In the genomic region with DNA sequence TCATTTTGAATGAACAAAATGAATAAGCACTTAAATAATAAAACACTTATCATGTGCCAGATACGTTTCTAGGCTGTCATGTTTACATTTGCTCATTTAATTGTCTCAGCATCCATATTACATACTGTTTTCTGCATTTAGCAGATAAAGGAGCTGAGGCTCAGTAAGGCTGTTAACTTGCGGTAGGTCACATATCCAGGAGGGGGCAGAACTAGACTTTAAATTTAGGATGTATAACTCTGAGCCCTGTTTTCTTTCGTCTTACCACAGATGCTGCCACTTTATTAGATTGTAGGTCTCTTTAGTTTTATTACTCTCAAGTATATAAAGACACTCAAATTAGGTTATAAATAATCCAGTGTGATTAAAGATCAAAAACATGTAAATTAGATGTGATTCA, we compare ENCODE assay signal across 9 cellular contexts. TPM values are rescaled to one million over a fixed set of nuclear protein-coding genes. Genes with fewer than 3 reads are reported as not detected.
DNase-seq lines count a peak whose midpoint lies in the region; ATAC-seq, FAIRE-seq and TF ChIP-seq lines count a peak whose summit lies in the region.
"Had no signal": no experiment of that assay in that cellular context is flagged by ENCODE, and none has a peak within 500 bp of the region (broad histone marks: within the 10 kb centered on the region; RNA-seq: fewer than 3 reads in every experiment).

No MANE protein-coding gene starts in this region.

- CTCF ChIA-PET in K562 (lab: Yijun Ruan, JAX; ENCODE audit: low intra/inter-chr PET ratio): interaction anchor here (0.6 to 4.3 kb wide), 2 partner anchors 106 to 1496 kb away, joined by 3 to 44 read pairs; no protein-coding TSS in a partner anchor

- peak; percentile 36 for TF ChIP-seq CTCF in natural killer cell (IDR thresholded peaks at IDR 0.05)
- TF ChIP-seq CTCF in MM.1S (IDR thresholded peaks at IDR 0.05; ENCODE audit: low read length): peak; percentile 31
- peak; percentile 35 to 61 (median 44); a peak in 4 of 6 replicates for TF ChIP-seq CTCF in K562 (IDR thresholded peaks at IDR 0.05 in 2 of 3, conservative IDR thresholded peaks at IDR 0.05 in 1 of 3; ENCODE audit: insufficient read depth in 2 of 3, low read depth in 1 of 3, low read length in 3 of 3)
- peak; percentile 30 to 42 (median 35) for TF ChIP-seq CTCF in nephron (IDR thresholded peaks at IDR 0.05; ENCODE audit: unreplicated experiment in 3 of 3)
- peak in 3 of 6 experiments; percentile 10 to 23 (median 19) for TF ChIP-seq CTCF in adrenal gland (IDR thresholded peaks at IDR 0.05)

- no peak for FAIRE-seq in K562 (lab: Jason Lieb, UNC)

- TF ChIP-seq POLR2A in K562 (conservative IDR thresholded peaks at IDR 0.05) (no peak), adrenal gland (IDR thresholded peaks at IDR 0.05) (no peak)

- H3K9ac ChIP-seq in MM.1S (ENCODE audit: low read length): no peak overlapping the region
- no peak overlapping the region for H3K9ac ChIP-seq in K562 (ENCODE audit: insufficient read depth in 1 of 2, low read depth in 2 of 2, low read length in 2 of 2)

- H3K79me2 ChIP-seq in MM.1S (ENCODE audit: low read length) (no peaks in the 10 kb centered on the region), K562 (ENCODE audit: control insufficient read depth, insufficient read depth, low read length) (no peaks in the 10 kb centered on the region)

- H3K4me1 ChIP-seq in MM.1S (ENCODE audit: low read length): no peaks in the 10 kb centered on the region
- no peaks in the 10 kb centered on the region for H3K4me1 ChIP-seq in K562 (replicated peaks in 1 of 2; ENCODE audit: control insufficient read depth in 2 of 2, insufficient read depth in 2 of 2, low read length in 2 of 2)
- H3K4me1 ChIP-seq in adrenal gland (replicated peaks in 1 of 2): no peaks in the 10 kb centered on the region

- H3F3A ChIP-seq in MM.1S (ENCODE audit: insufficient read depth, low read length): no peaks in the 10 kb centered on the region

- H3K4me2 ChIP-seq in MM.1S (ENCODE audit: low read depth, low read length): no peak overlapping the region
- no peak overlapping the region for H3K4me2 ChIP-seq in K562 (ENCODE audit: insufficient read depth, low read length)

- H3K9me3 ChIP-seq in MM.1S (replicated peaks; ENCODE audit: insufficient read depth, low read length): no peaks in the 10 kb centered on the region
- no peaks in the 10 kb centered on the region for H3K9me3 ChIP-seq in K562 (replicated peaks; ENCODE audit: control insufficient read depth, insufficient read depth, low read depth, low read length)
- H3K9me3 ChIP-seq in adrenal gland (replicated peaks in 1 of 3): no peaks in the 10 kb centered on the region

- H3K27me3 ChIP-seq in MM.1S (replicated peaks; ENCODE audit: insufficient read depth, low read length) (no peaks in the 10 kb centered on the region), K562 (ENCODE audit: control insufficient read depth in 2 of 2, insufficient read depth in 2 of 2, low read length in 2 of 2) (no peaks in the 10 kb centered on the region), adrenal gland (no peaks in the 10 kb centered on the region)

- BruUV-seq in K562 (replicated peaks; lab: Mats Ljungman, UMichigan): no TSS peak

- no peaks in the 10 kb centered on the region for H3K9me3 Mint-ChIP-seq in natural killer cell
- H3K9me3 Mint-ChIP-seq in natural killer cell treated with Interleukin-12 subunit alpha and Interleukin-12 subunit beta and Interleukin-15 and Interleukin-18, amount 100 ng/mL, for 72 hours: no peaks in the 10 kb centered on the region
- H3K9me3 Mint-ChIP-seq in nephron: no peaks in the 10 kb centered on the region
- H3K9me3 Mint-ChIP-seq: dendritic cell treated with granulocyte-macrophage colony-stimulating factor and Interleukin-4, amounts not matched to agents 40 ng/mL and 50 ng/mL, for 4 days had no signal

- WGBS in K562 (ENCODE audit: insufficient coverage, low coverage, missing lambda C conversion rate): 35% methylated on average over 3 of the region's 3 CpGs
- 67 to 84% (median 75%) methylated on average over 3 of the region's 3 CpGs for WGBS in adrenal gland, 4 donors

- no peak overlapping the region for H2AFZ ChIP-seq in MM.1S (ENCODE audit: low read length)
- no peak overlapping the region for H2AFZ ChIP-seq in K562 (ENCODE audit: low read depth, low read length)

- H3K27me3 Mint-ChIP-seq in natural killer cell (ENCODE audit: low read depth in 2 of 2) (no peaks in the 10 kb centered on the region), nephron (ENCODE audit: low read depth) (no peaks in the 10 kb centered on the region)
- no peaks in the 10 kb centered on the region for H3K27me3 Mint-ChIP-seq in natural killer cell treated with Interleukin-12 subunit alpha and Interleukin-12 subunit beta and Interleukin-15 and Interleukin-18, amount 100 ng/mL, for 72 hours
- H3K27me3 Mint-ChIP-seq: dendritic cell treated with granulocyte-macrophage colony-stimulating factor and Interleukin-4, amounts not matched to agents 40 ng/mL and 50 ng/mL, for 4 days had no signal

- H3K4me1 Mint-ChIP-seq in natural killer cell (peaks cover 6% of the 10 kb centered on the region in 2 donors), nephron (no peaks in the 10 kb centered on the region)
- peaks cover 0 to 4% of the 10 kb centered on the region in 2 donors for H3K4me1 Mint-ChIP-seq in natural killer cell treated with Interleukin-12 subunit alpha and Interleukin-12 subunit beta and Interleukin-15 and Interleukin-18, amount 100 ng/mL, for 72 hours (ENCODE audit: low read depth in 2 of 2)

- H4K20me1 ChIP-seq in MM.1S (ENCODE audit: insufficient read depth, low read length): no peaks in the 10 kb centered on the region
- H4K20me1 ChIP-seq in K562 (replicated peaks; ENCODE audit: control insufficient read depth, insufficient read depth, low read length): no peaks in the 10 kb centered on the region

- in situ Hi-C loops in K562 (cut with MboI): loop anchor here (5.0 kb wide), 1 partner anchor 106 kb away; no protein-coding TSS in a partner anchor

- peak; percentile 64 to 67; a peak in 3 of 4 replicates for TF ChIP-seq RAD21 in K562 (CRISPR knock-in tag; conservative IDR thresholded peaks at IDR 0.05 in 1 of 2, IDR thresholded peaks at IDR 0.05 in 1 of 2)

- H3K4me3 ChIP-seq in MM.1S (ENCODE audit: low read length) (no peak overlapping the region), K562 (no peak overlapping the region), adrenal gland (no peak overlapping the region)

- no peaks in the 10 kb centered on the region for H3K9me2 ChIP-seq in MM.1S (replicated peaks; ENCODE audit: insufficient read depth, low read length)

- peaks cover 5% of the 10 kb centered on the region; the same call in 1 of the 2 replicates for H3K36me3 ChIP-seq in MM.1S (replicated peaks; ENCODE audit: insufficient read depth, low read length)
- peaks cover 65% of the 10 kb centered on the region for H3K36me3 ChIP-seq in K562 (ENCODE audit: control insufficient read depth, insufficient read depth, low read length)
- peaks cover 0 to 52% of the 10 kb centered on the region in 2 donors for H3K36me3 ChIP-seq in adrenal gland (replicated peaks in 1 of 2)

- no peak for DNase-seq in natural killer cell
- DNase-seq in natural killer cell treated with Interleukin-12 subunit alpha and Interleukin-12 subunit beta and Interleukin-15 and Interleukin-18, amount 100 ng/mL, for 72 hours (ENCODE audit: low spot score): no peak
- peak; percentile 24 for DNase-seq in MM.1S
- peak in 2 of 4 experiments; percentile 37 to 39 for DNase-seq in K562 (ENCODE audit: extremely low read depth in 1 of 4, low spot score in 3 of 4)
- no peak for DNase-seq in kidney glomerular epithelial cell (lab: John Stamatoyannopoulos, UW)
- DNase-seq in adrenal gland: no peak
- no peak for DNase-seq in amygdala (lab: John Stamatoyannopoulos, UW)

- H3K27ac Mint-ChIP-seq in natural killer cell (no peak overlapping the region), nephron (no peak overlapping the region)
- H3K27ac Mint-ChIP-seq in natural killer cell treated with Interleukin-12 subunit alpha and Interleukin-12 subunit beta and Interleukin-15 and Interleukin-18, amount 100 ng/mL, for 72 hours: no peak overlapping the region
- H3K27ac Mint-ChIP-seq: dendritic cell treated with granulocyte-macrophage colony-stimulating factor and Interleukin-4, amounts not matched to agents 40 ng/mL and 50 ng/mL, for 4 days had no signal

- peaks cover 8% of the 10 kb centered on the region for H3K36me3 Mint-ChIP-seq in natural killer cell
- peaks cover 11% of the 10 kb centered on the region for H3K36me3 Mint-ChIP-seq in natural killer cell treated with Interleukin-12 subunit alpha and Interleukin-12 subunit beta and Interleukin-15 and Interleukin-18, amount 100 ng/mL, for 72 hours
- peaks cover 6% of the 10 kb centered on the region for H3K36me3 Mint-ChIP-seq in nephron (ENCODE audit: low read depth)

- no peak overlapping the region for H3K27ac ChIP-seq in MM.1S (ENCODE audit: low read length)
- H3K27ac ChIP-seq in K562 (ENCODE audit: extremely low read depth, low read depth, low read length): no peak overlapping the region
- no peak overlapping the region for H3K27ac ChIP-seq in adrenal gland

- ATAC-seq in natural killer cell (peak; percentile 46 to 59 (median 54)), K562 (peak; percentile 93)
- ATAC-seq in natural killer cell treated with Interleukin-12 subunit alpha and Interleukin-12 subunit beta and Interleukin-15 and Interleukin-18, amount 100 ng/mL, for 72 hours: no peak

- POLR2A ChIA-PET in K562 (lab: Yijun Ruan, JAX): interaction anchor here (1.3 kb wide), 1 partner anchor 18 kb away, joined by 5 read pairs; a partner anchor contains a TSS

- H3K9me1 ChIP-seq in K562 (ENCODE audit: control insufficient read depth, insufficient read depth, low read length): no peaks in the 10 kb centered on the region

- TF ChIP-seq EP300 in K562 (IDR thresholded peaks at IDR 0.05; ENCODE audit: low read length): no peak

- H3K4me3 Mint-ChIP-seq in natural killer cell (no peak overlapping the region), nephron (no peak overlapping the region)
- no peak overlapping the region for H3K4me3 Mint-ChIP-seq in natural killer cell treated with Interleukin-12 subunit alpha and Interleukin-12 subunit beta and Interleukin-15 and Interleukin-18, amount 100 ng/mL, for 72 hours
- H3K4me3 Mint-ChIP-seq: dendritic cell treated with granulocyte-macrophage colony-stimulating factor and Interleukin-4, amounts not matched to agents 40 ng/mL and 50 ng/mL, for 4 days had no signal

- intact Hi-C loops in natural killer cell (cut with micrococcal nuclease): no loop called here
- intact Hi-C loops in K562 (cut with micrococcal nuclease): loop anchor here (1.0 kb wide), 1 partner anchor 106 kb away; no protein-coding TSS in a partner anchor
- intact Hi-C loops in adrenal gland (cut with DNase I): no loop called here

RNA-seq across cellular contexts. Expression of a gene that starts 17.7 kb away (rescaled TPM):
- total RNA-seq in natural killer cell (10 to 100 TPM; 60.6 to 70.4 (median 70.3) TPM), K562 (2014; rRNA removed) (11.0 and 13.8 TPM in 2 replicates), K562 (2014; rRNA removed; fragmentation: Illumina TruSeq; extraction: Trizol) (22.3 and 22.7 TPM in 2 replicates), K562 (2015; rRNA removed; fragmentation: Illumina TruSeq; extraction: Trizol) (17.5 and 18.8 TPM in 2 replicates), K562 (2021) (14.5 and 14.7 TPM in 2 replicates), adrenal gland (10 to 100 TPM; 11.6 to 25.6 (median 15.0) TPM)
- 10 to 100 TPM; 42.4 to 55.1 TPM for total RNA-seq in natural killer cell treated with Interleukin-12 subunit alpha and Interleukin-12 subunit beta and Interleukin-15 and Interleukin-18, amount 100 ng/mL, for 72 hours
- 20.8 and 50.5 TPM in 2 replicates for total RNA-seq in K562 (2011; cell fraction: chromatin; rRNA removed; ENCODE audit: low replicate concordance)
- total RNA-seq in K562 (2011; cell fraction: nucleolus; rRNA removed): 9.3 and 12.6 TPM in 2 replicates
- 18.5 and 41.3 TPM in 2 replicates for total RNA-seq in K562 (2011; cell fraction: nucleoplasm; rRNA removed)
- polyA plus RNA-seq in K562 (2011; rRNA removed) (31.3 and 34.5 TPM in 2 replicates), K562 (2014; fragmentation: Illumina TruSeq; extraction: Trizol) (14.9 and 17.2 TPM in 2 replicates), K562 (2014; fragmentation: Nextera tagmentation; extraction: Ambion mirVana) (10 to 100 TPM; 10.8 to 12.8 TPM), K562 (2014; rRNA removed) (15.1 and 16.0 TPM in 2 replicates), adrenal gland (10 to 100 TPM; 10.6 to 11.4 (median 10.8) TPM)
- polyA plus RNA-seq in K562 (2011; cell fraction: cytosol; rRNA removed): 6.6 and 11.5 TPM in 2 replicates
- polyA plus RNA-seq in K562 (2011; cell fraction: nucleus; rRNA removed): 18.1 and 24.4 TPM in 2 replicates
- 11.7 and 19.0 TPM in 2 replicates for polyA plus RNA-seq in K562 (2012)
- 32.6 and 34.5 TPM in 2 replicates for polyA minus RNA-seq in K562 (2011; rRNA and poly(A)+ RNA removed)
- polyA minus RNA-seq in K562 (2011; cell fraction: cytosol; rRNA and poly(A)+ RNA removed): 9.9 and 11.9 TPM in 2 replicates
- 14.4 and 22.3 TPM in 2 replicates for polyA minus RNA-seq in K562 (2011; cell fraction: nucleus; rRNA and poly(A)+ RNA removed)

RNA-seq across cellular contexts. Expression of a gene that starts 17.9 kb away (rescaled TPM):
- 10 to 100 TPM; 15.8 to 24.5 (median 19.0) TPM for total RNA-seq in natural killer cell
- 10 to 100 TPM; 22.2 to 32.7 TPM for total RNA-seq in natural killer cell treated with Interleukin-12 subunit alpha and Interleukin-12 subunit beta and Interleukin-15 and Interleukin-18, amount 100 ng/mL, for 72 hours
- total RNA-seq in K562 (2011; cell fraction: chromatin; rRNA removed; ENCODE audit: low replicate concordance): 11.5 and 61.1 TPM in 2 replicates
- total RNA-seq in K562 (2011; cell fraction: nucleolus; rRNA removed): 4.5 and 7.2 TPM in 2 replicates
- total RNA-seq in K562 (2011; cell fraction: nucleoplasm; rRNA removed): 15.5 and 28.9 TPM in 2 replicates
- total RNA-seq in K562 (2014; rRNA removed): 14.9 and 15.3 TPM in 2 replicates
- total RNA-seq in K562 (2014; rRNA removed; fragmentation: Illumina TruSeq; extraction: Trizol): 53.3 and 64.3 TPM in 2 replicates
- total RNA-seq in K562 (2015; rRNA removed; fragmentation: Illumina TruSeq; extraction: Trizol): 37.0 and 43.2 TPM in 2 replicates
- 25.2 and 29.0 TPM in 2 replicates for total RNA-seq in K562 (2021)
- 23.6 and 27.5 TPM in 2 replicates for polyA plus RNA-seq in K562 (2011; rRNA removed)
- polyA plus RNA-seq in K562 (2011; cell fraction: cytosol; rRNA removed): 3.2 and 7.9 TPM in 2 replicates
- polyA plus RNA-seq in K562 (2011; cell fraction: nucleus; rRNA removed): 14.0 and 21.1 TPM in 2 replicates
- polyA plus RNA-seq in K562 (2012): 5.7 and 9.9 TPM in 2 replicates
- 15.5 and 19.3 TPM in 2 replicates for polyA plus RNA-seq in K562 (2014; fragmentation: Illumina TruSeq; extraction: Trizol)
- polyA plus RNA-seq in K562 (2014; fragmentation: Nextera tagmentation; extraction: Ambion mirVana): 10 to 100 TPM; 11.4 to 46.0 TPM
- 10.8 and 12.7 TPM in 2 replicates for polyA plus RNA-seq in K562 (2014; rRNA removed)
- polyA minus RNA-seq in K562 (2011; rRNA and poly(A)+ RNA removed): 76.5 and 84.5 TPM in 2 replicates
- 12.7 and 21.4 TPM in 2 replicates for polyA minus RNA-seq in K562 (2011; cell fraction: cytosol; rRNA and poly(A)+ RNA removed)
- 15.5 and 28.7 TPM in 2 replicates for polyA minus RNA-seq in K562 (2011; cell fraction: nucleus; rRNA and poly(A)+ RNA removed)
- 10 to 100 TPM in 6 of 8 donors, 1 to 10 TPM in 2; 5.1 to 24.4 (median 15.1) TPM for total RNA-seq in adrenal gland
- 10 to 100 TPM in 1 of 3 donors, 1 to 10 TPM in 1, under 1 TPM in 1; 0.84 to 15.5 (median 1.9) TPM for polyA plus RNA-seq in adrenal gland

RNA-seq across cellular contexts. Expression of a gene that starts 29.6 kb away (rescaled TPM):
- total RNA-seq in natural killer cell: 10 to 100 TPM; 68.0 to 75.5 (median 68.1) TPM
- total RNA-seq in natural killer cell treated with Interleukin-12 subunit alpha and Interleukin-12 subunit beta and Interleukin-15 and Interleukin-18, amount 100 ng/mL, for 72 hours: 10 to 100 TPM; 33.0 to 35.2 TPM
- 8.5 and 39.9 TPM in 2 replicates for total RNA-seq in K562 (2011; cell fraction: chromatin; rRNA removed; ENCODE audit: low replicate concordance)
- 7.0 and 7.7 TPM in 2 replicates for total RNA-seq in K562 (2011; cell fraction: nucleolus; rRNA removed)
- total RNA-seq in K562 (2011; cell fraction: nucleoplasm; rRNA removed): 20.2 and 20.7 TPM in 2 replicates
- total RNA-seq in K562 (2014; rRNA removed): 19.6 and 21.7 TPM in 2 replicates
- 26.0 and 29.6 TPM in 2 replicates for total RNA-seq in K562 (2014; rRNA removed; fragmentation: Illumina TruSeq; extraction: Trizol)
- 26.8 and 29.4 TPM in 2 replicates for total RNA-seq in K562 (2015; rRNA removed; fragmentation: Illumina TruSeq; extraction: Trizol)
- total RNA-seq in K562 (2021): 17.2 and 17.4 TPM in 2 replicates
- polyA plus RNA-seq in K562 (2011; rRNA removed): 18.1 and 23.7 TPM in 2 replicates
- 3.7 and 7.8 TPM in 2 replicates for polyA plus RNA-seq in K562 (2011; cell fraction: cytosol; rRNA removed)
- polyA plus RNA-seq in K562 (2011; cell fraction: nucleus; rRNA removed): 10.3 and 18.0 TPM in 2 replicates
- 14.3 and 15.7 TPM in 2 replicates for polyA plus RNA-seq in K562 (2012)
- 17.8 and 23.4 TPM in 2 replicates for polyA plus RNA-seq in K562 (2014; fragmentation: Illumina TruSeq; extraction: Trizol)
- polyA plus RNA-seq in K562 (2014; fragmentation: Nextera tagmentation; extraction: Ambion mirVana): 10 to 100 TPM; 10.3 to 14.1 TPM
- 20.7 and 29.1 TPM in 2 replicates for polyA plus RNA-seq in K562 (2014; rRNA removed)
- 15.0 and 18.9 TPM in 2 replicates for polyA minus RNA-seq in K562 (2011; rRNA and poly(A)+ RNA removed)
- 11.4 and 13.8 TPM in 2 replicates for polyA minus RNA-seq in K562 (2011; cell fraction: cytosol; rRNA and poly(A)+ RNA removed)
- 25.6 and 50.9 TPM in 2 replicates for polyA minus RNA-seq in K562 (2011; cell fraction: nucleus; rRNA and poly(A)+ RNA removed)
- total RNA-seq in adrenal gland: 100 to 1,000 TPM in 3 of 8 donors, 10 to 100 TPM in 5; 54.6 to 116 (median 83.8) TPM
- polyA plus RNA-seq in adrenal gland: 100 to 1,000 TPM in 1 of 3 donors, 10 to 100 TPM in 2; 38.0 to 105 (median 44.5) TPM

RNA-seq across cellular contexts. Expression of a gene that starts 59.4 kb away (rescaled TPM):
- total RNA-seq in natural killer cell: 1 to 10 TPM; 7.1 to 8.1 (median 7.9) TPM
- total RNA-seq in natural killer cell treated with Interleukin-12 subunit alpha and Interleukin-12 subunit beta and Interleukin-15 and Interleukin-18, amount 100 ng/mL, for 72 hours: 1 to 10 TPM; 2.4 to 5.0 TPM
- 3.7 and 4.6 TPM in 2 replicates for total RNA-seq in K562 (2011; cell fraction: chromatin; rRNA removed; ENCODE audit: low replicate concordance)
- 1.3 and 3.8 TPM in 2 replicates for total RNA-seq in K562 (2011; cell fraction: nucleolus; rRNA removed)
- 4.9 and 5.6 TPM in 2 replicates for total RNA-seq in K562 (2011; cell fraction: nucleoplasm; rRNA removed)
- total RNA-seq in K562 (2014; rRNA removed): 1.4 TPM in 2 replicates
- total RNA-seq in K562 (2014; rRNA removed; fragmentation: Illumina TruSeq; extraction: Trizol): 1.0 and 1.1 TPM in 2 replicates
- total RNA-seq in K562 (2015; rRNA removed; fragmentation: Illumina TruSeq; extraction: Trizol): 1.2 and 1.7 TPM in 2 replicates
- total RNA-seq in K562 (2021): 0.98 and 2.8 TPM in 2 replicates
- 0.77 and 0.88 TPM in 2 replicates for polyA plus RNA-seq in K562 (2011; rRNA removed)
- polyA plus RNA-seq in K562 (2011; cell fraction: cytosol; rRNA removed): 0.51 and 1.0 TPM in 2 replicates
- 1.1 and 1.2 TPM in 2 replicates for polyA plus RNA-seq in K562 (2011; cell fraction: nucleus; rRNA removed)
- 0.60 and 1.4 TPM in 2 replicates for polyA plus RNA-seq in K562 (2012)
- polyA plus RNA-seq in K562 (2014; fragmentation: Illumina TruSeq; extraction: Trizol): 0.94 and 0.98 TPM in 2 replicates
- polyA plus RNA-seq in K562 (2014; fragmentation: Nextera tagmentation; extraction: Ambion mirVana): under 1 TPM; 0.31 to 0.49 TPM
- polyA plus RNA-seq in K562 (2014; rRNA removed): 1.1 and 2.7 TPM in 2 replicates
- polyA minus RNA-seq in K562 (2011; rRNA and poly(A)+ RNA removed): 2.1 and 2.3 TPM in 2 replicates
- polyA minus RNA-seq in K562 (2011; cell fraction: cytosol; rRNA and poly(A)+ RNA removed): 1.4 TPM in 1 of 2 replicates, not detected in the other
- polyA minus RNA-seq in K562 (2011; cell fraction: nucleus; rRNA and poly(A)+ RNA removed): 4.2 TPM in 2 replicates
- 10 to 100 TPM in 2 of 8 donors, 1 to 10 TPM in 6; 3.8 to 38.5 (median 7.4) TPM for total RNA-seq in adrenal gland
- 1 to 10 TPM; 1.9 to 5.6 (median 2.4) TPM for polyA plus RNA-seq in adrenal gland

Comparison
In these comparisons a context has a peak if more than half of its experiments do, and no peak if none do; other contexts are left out.
1. ATAC-seq: peak in natural killer cell (3 of 3) and K562 (single experiment); none in natural killer cell treated with Interleukin-12 subunit alpha and Interleukin-12 subunit beta and Interleukin-15 and Interleukin-18, amount 100 ng/mL, for 72 hours (0 of 2).